In genomic region chr21:43767980-43768867, GRCh38 we compare ENCODE assay signal across 1 cellular context.
A peak's percentile ranks its signal among the peaks of the same experiment; 100 is the strongest.
TF ChIP-seq lines count a peak whose summit lies in the region.

No MANE protein-coding gene starts in this region.

TF ChIP-seq in HepG2, 621 proteins besides CTCF, POLR2A, EP300 and RAD21:
- TF ChIP-seq TSC22D2 (CRISPR knock-in tag; IDR thresholded peaks at IDR 0.05; ENCODE audit: borderline replicate concordance) (no peak), HNF4G (IDR thresholded peaks at IDR 0.05; ENCODE audit: borderline replicate concordance, low read depth, low read length) (no peak), HNF4G (CRISPR knock-in tag; IDR thresholded peaks at IDR 0.05; ENCODE audit: borderline replicate concordance, low read depth) (no peak), POLR2G (IDR thresholded peaks at IDR 0.05; ENCODE audit: low read depth, low read length) (no peak), TEF (CRISPR knock-in tag; IDR thresholded peaks at IDR 0.05) (no peak), ZNF891 (CRISPR knock-in tag; IDR thresholded peaks at IDR 0.05) (no peak), TERF1 (CRISPR knock-in tag; IDR thresholded peaks at IDR 0.05) (no peak), CREBL2 (CRISPR knock-in tag; IDR thresholded peaks at IDR 0.05; ENCODE audit: borderline replicate concordance) (no peak), DNMT3B (CRISPR knock-in tag; conservative IDR thresholded peaks at IDR 0.05) (no peak), NFE2L2 (IDR thresholded peaks at IDR 0.05; ENCODE audit: low read length) (peak; percentile 68), HNF4A (CRISPR knock-in tag; IDR thresholded peaks at IDR 0.05) (no peak), ZBTB38 (CRISPR knock-in tag; IDR thresholded peaks at IDR 0.05) (peak; percentile 11; the same call in 1 of the 2 replicates), ZBTB1 (CRISPR knock-in tag; IDR thresholded peaks at IDR 0.05; ENCODE audit: borderline replicate concordance) (no peak), KAT2B (IDR thresholded peaks at IDR 0.05; ENCODE audit: borderline replicate concordance, low read depth, low read length) (no peak), FOXC1 (CRISPR knock-in tag; IDR thresholded peaks at IDR 0.05; ENCODE audit: borderline replicate concordance) (no peak), NFE2 (CRISPR knock-in tag; IDR thresholded peaks at IDR 0.05) (peak; percentile 33; the same call in 1 of the 2 replicates), PLRG1 (conservative IDR thresholded peaks at IDR 0.05) (no peak), ZNF34 (CRISPR knock-in tag; IDR thresholded peaks at IDR 0.05; ENCODE audit: borderline replicate concordance) (no peak), ZNF17 (CRISPR knock-in tag; IDR thresholded peaks at IDR 0.05) (no peak), ZNF569 (CRISPR knock-in tag; IDR thresholded peaks at IDR 0.05; ENCODE audit: borderline replicate concordance) (no peak), ASH2L (IDR thresholded peaks at IDR 0.05; ENCODE audit: insufficient read length, low read depth, low read length) (no peak)
